14 cellular contexts compared by ENCODE assay signal in the genomic region with DNA sequence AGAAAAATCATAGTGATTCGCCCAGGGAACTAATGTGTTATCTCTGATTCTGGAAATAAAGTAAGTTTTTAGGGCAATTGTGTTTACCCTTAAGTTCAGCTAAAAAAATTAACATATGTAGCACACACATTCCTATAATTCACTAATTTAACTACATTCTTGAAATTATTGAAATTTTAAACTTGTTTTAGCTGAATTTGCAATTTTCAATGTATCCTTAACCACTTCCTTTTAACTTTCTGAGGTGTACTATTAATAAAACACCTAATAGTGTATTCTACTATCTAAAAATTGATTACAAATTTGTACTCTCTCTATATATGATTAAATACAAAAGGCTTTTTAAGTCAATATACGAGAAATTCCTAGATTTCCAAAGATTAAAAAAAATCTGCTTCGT. TPM values are rescaled to one million over a fixed set of nuclear protein-coding genes. Genes with fewer than 3 reads are reported as not detected.
DNase-seq lines count a peak whose midpoint lies in the region; ATAC-seq, FAIRE-seq and TF ChIP-seq lines count a peak whose summit lies in the region.
"Had no signal": no experiment of that assay in that cellular context is flagged by ENCODE, and none has a peak within 500 bp of the region (broad histone marks: within the 10 kb centered on the region; RNA-seq: fewer than 3 reads in every experiment).

No MANE protein-coding gene starts in this region.

- peak overlapping the region in 2 of 7 donors; percentile 38 to 89 for H3K27ac Mint-ChIP-seq in CD4-positive, alpha-beta memory T cell
- no peak overlapping the region for H3K27ac Mint-ChIP-seq in neural crest cell (ENCODE audit: unreplicated experiment)

- TF ChIP-seq EP300 in K562 (IDR thresholded peaks at IDR 0.05; ENCODE audit: low read length): no peak

- DNase-seq in CD4-positive, alpha-beta memory T cell: no peak
- DNase-seq in K562 (ENCODE audit: extremely low read depth in 1 of 4, low spot score in 3 of 4) (no peak), neural crest cell (ENCODE audit: low read depth, low spot score) (no peak)
- DNase-seq in effector memory CD4-positive, alpha-beta T cell: no peak
- DNase-seq: activated CD4-positive, alpha-beta T cell treated with anti-CD3 and anti-CD28 coated beads, Interleukin-2, amount 50 U/mL, for 48 hours; activated naive CD8-positive, alpha-beta T cell treated with anti-CD3 and anti-CD28 coated beads for 36 hours; colonic mucosa; HCEC 1CT; NCI-H1930; substantia nigra had no signal

- peak overlapping the region; percentile 28 for H3K27ac ChIP-seq in CD4-positive, alpha-beta memory T cell (ENCODE audit: low read depth, low read length)
- H3K27ac ChIP-seq in HUES48 (ENCODE audit: low read depth, low read length) (no peak overlapping the region), K562 (ENCODE audit: extremely low read depth, low read depth, low read length) (no peak overlapping the region)
- H3K27ac ChIP-seq in effector memory CD4-positive, alpha-beta T cell (ENCODE audit: insufficient read depth, low read length, poor library complexity, severe bottlenecking): no peak overlapping the region
- H3K27ac ChIP-seq: colonic mucosa had no signal

- no peaks in the 10 kb centered on the region for H3K27me3 ChIP-seq in CD4-positive, alpha-beta memory T cell (ENCODE audit: insufficient read depth, low read length)
- H3K27me3 ChIP-seq in HUES48 (ENCODE audit: control insufficient read depth, insufficient read depth, low read length) (no peaks in the 10 kb centered on the region), K562 (ENCODE audit: control insufficient read depth in 2 of 2, insufficient read depth in 2 of 2, low read length in 2 of 2) (no peaks in the 10 kb centered on the region)
- H3K27me3 ChIP-seq in effector memory CD4-positive, alpha-beta T cell (replicated peaks; ENCODE audit: control insufficient read depth, insufficient read depth, low read length, poor library complexity, severe bottlenecking): no peaks in the 10 kb centered on the region
- H3K27me3 ChIP-seq: colonic mucosa had no signal

- H3K9me3 ChIP-seq in CD4-positive, alpha-beta memory T cell (ENCODE audit: control insufficient read depth in 1 of 2, low read length in 2 of 2): no peaks in the 10 kb centered on the region
- H3K9me3 ChIP-seq in HUES48 (ENCODE audit: control insufficient read depth, insufficient read depth, low read length) (no peaks in the 10 kb centered on the region), K562 (replicated peaks; ENCODE audit: control insufficient read depth, insufficient read depth, low read depth, low read length) (no peaks in the 10 kb centered on the region)
- H3K9me3 ChIP-seq in effector memory CD4-positive, alpha-beta T cell (ENCODE audit: control insufficient read depth, low read length): no peaks in the 10 kb centered on the region
- H3K9me3 ChIP-seq: colonic mucosa had no signal

- WGBS in K562 (ENCODE audit: insufficient coverage, low coverage, missing lambda C conversion rate): 22% methylated on average over 3 of the region's 3 CpGs

- POLR2A ChIA-PET in CD4-positive, alpha-beta memory T cell (lab: Charles Lee; ENCODE audit: partially characterized antibody): interaction anchor here (2.0 kb wide), 1 partner anchor 62 kb away, joined by 7 read pairs; a partner anchor contains a TSS
- POLR2A ChIA-PET in K562 (lab: Yijun Ruan, JAX): no interaction called here

- no peak for FAIRE-seq in K562 (lab: Jason Lieb, UNC)
- FAIRE-seq: GM12892 had no signal

- no TSS peak for BruUV-seq in K562 (replicated peaks; lab: Mats Ljungman, UMichigan)

- peak overlapping the region in 1 of 2 donors; percentile 13 for H3K4me3 ChIP-seq in CD4-positive, alpha-beta memory T cell (ENCODE audit: low read length in 2 of 2)
- H3K4me3 ChIP-seq in HUES48 (ENCODE audit: low read depth, low read length) (peak overlapping the region; percentile 82), K562 (no peak overlapping the region)
- no peak overlapping the region for H3K4me3 ChIP-seq in effector memory CD4-positive, alpha-beta T cell (ENCODE audit: insufficient read depth, low read depth, low read length, poor library complexity, severe bottlenecking)
- H3K4me3 ChIP-seq: colonic mucosa had no signal

- H3K9me3 Mint-ChIP-seq in CD4-positive, alpha-beta memory T cell: peaks cover 0 to 15% (median 8%) of the 10 kb centered on the region in 8 donors
- H3K9me3 Mint-ChIP-seq in neural crest cell: no peaks in the 10 kb centered on the region

- peaks cover 83% of the 10 kb centered on the region for H3K4me1 ChIP-seq in CD4-positive, alpha-beta memory T cell (ENCODE audit: insufficient read depth, low read length)
- H3K4me1 ChIP-seq in HUES48 (ENCODE audit: control insufficient read depth, insufficient read depth, low read length): peaks cover 26% of the 10 kb centered on the region; the same call in 1 of the 2 replicates
- H3K4me1 ChIP-seq in K562 (replicated peaks in 1 of 2; ENCODE audit: control insufficient read depth in 2 of 2, insufficient read depth in 2 of 2, low read length in 2 of 2): no peaks in the 10 kb centered on the region; a peak in 3 of 5 replicates
- peaks cover 8% of the 10 kb centered on the region for H3K4me1 ChIP-seq in effector memory CD4-positive, alpha-beta T cell (ENCODE audit: control insufficient read depth, insufficient read depth, low read length, poor library complexity, severe bottlenecking)

- no peaks in the 10 kb centered on the region for H3K27me3 Mint-ChIP-seq in CD4-positive, alpha-beta memory T cell
- no peaks in the 10 kb centered on the region for H3K27me3 Mint-ChIP-seq in neural crest cell (ENCODE audit: low read depth)
- H3K27me3 Mint-ChIP-seq: activated naive CD8-positive, alpha-beta T cell treated with anti-CD3 and anti-CD28 coated beads for 36 hours had no signal

- H2AFZ ChIP-seq in K562 (ENCODE audit: low read depth, low read length): no peak overlapping the region

- TF ChIP-seq CTCF in K562 (IDR thresholded peaks at IDR 0.05 in 2 of 3, conservative IDR thresholded peaks at IDR 0.05 in 1 of 3; ENCODE audit: insufficient read depth in 2 of 3, low read depth in 1 of 3, low read length in 3 of 3) (no peak), neural crest cell (conservative IDR thresholded peaks at IDR 0.05) (no peak)

- 0 out of 2 replicates have a peak, but pooled peaks cover 8% of the 10 kb centered on the region for H4K20me1 ChIP-seq in K562 (replicated peaks; ENCODE audit: control insufficient read depth, insufficient read depth, low read length)

- no peak for TF ChIP-seq POLR2A in K562 (conservative IDR thresholded peaks at IDR 0.05)

- peaks cover 6 to 16% of the 10 kb centered on the region in 2 donors for H3K36me3 Mint-ChIP-seq in CD4-positive, alpha-beta memory T cell
- no peaks in the 10 kb centered on the region for H3K36me3 Mint-ChIP-seq in neural crest cell (ENCODE audit: low read depth)

- peaks cover 38 to 51% (median 42%) of the 10 kb centered on the region in 4 donors for H3K4me1 Mint-ChIP-seq in CD4-positive, alpha-beta memory T cell
- peaks cover 33% of the 10 kb centered on the region for H3K4me1 Mint-ChIP-seq in neural crest cell

- peak overlapping the region in 4 of 8 donors; percentile 9 to 56 (median 42) for H3K4me3 Mint-ChIP-seq in CD4-positive, alpha-beta memory T cell
- H3K4me3 Mint-ChIP-seq in neural crest cell: peak overlapping the region; percentile 25

- CTCF ChIA-PET in CD4-positive, alpha-beta memory T cell (lab: Charles Lee; ENCODE audit: partially characterized antibody): no interaction called here
- CTCF ChIA-PET in K562 (lab: Yijun Ruan, JAX; ENCODE audit: low intra/inter-chr PET ratio): no interaction called here

- in situ Hi-C loops in K562 (cut with MboI): no loop called here

- H3K4me2 ChIP-seq in K562 (ENCODE audit: insufficient read depth, low read length): no peak overlapping the region; the same call in 1 of the 2 replicates

- peaks cover 80% of the 10 kb centered on the region for H3K79me2 ChIP-seq in K562 (ENCODE audit: control insufficient read depth, insufficient read depth, low read length)

- intact Hi-C loops in CD4-positive, alpha-beta memory T cell (cut with micrococcal nuclease): no loop called here
- intact Hi-C loops in K562 (cut with micrococcal nuclease): no loop called here

- H3K36me3 ChIP-seq in CD4-positive, alpha-beta memory T cell (ENCODE audit: insufficient read depth, low read length): no peaks in the 10 kb centered on the region
- H3K36me3 ChIP-seq in HUES48 (ENCODE audit: control insufficient read depth, insufficient read depth, low read length) (no peaks in the 10 kb centered on the region), K562 (ENCODE audit: control insufficient read depth, insufficient read depth, low read length) (no peaks in the 10 kb centered on the region)
- H3K36me3 ChIP-seq in effector memory CD4-positive, alpha-beta T cell (ENCODE audit: control insufficient read depth, insufficient read depth, low read length): no peaks in the 10 kb centered on the region
- H3K36me3 ChIP-seq: colonic mucosa had no signal

- H3K9me1 ChIP-seq in K562 (ENCODE audit: control insufficient read depth, insufficient read depth, low read length): no peaks in the 10 kb centered on the region

- H3K9ac ChIP-seq in HUES48 (ENCODE audit: low read depth, low read length) (no peak overlapping the region), K562 (ENCODE audit: insufficient read depth in 1 of 2, low read depth in 2 of 2, low read length in 2 of 2) (0 out of 4 replicates have a peak overlapping the region, but pooled peaks of 1 of the 2 experiments have one; percentile 30)

- TF ChIP-seq RAD21 in K562 (CRISPR knock-in tag; conservative IDR thresholded peaks at IDR 0.05 in 1 of 2, IDR thresholded peaks at IDR 0.05 in 1 of 2): no peak

- ATAC-seq in K562 (no peak), HG03196 (IDR thresholded peaks at IDR 0.05; ENCODE audit: unreplicated experiment) (no peak), HG02885 (IDR thresholded peaks at IDR 0.05; ENCODE audit: poor library complexity, unreplicated experiment) (no peak)

RNA-seq across cellular contexts. Expression of gene KLHL28, which starts 2.2 kb away (rescaled TPM):
- 10 to 100 TPM; 38.4 to 40.6 TPM for total RNA-seq in CD4-positive, alpha-beta memory T cell
- polyA plus RNA-seq in CD4-positive, alpha-beta memory T cell: 10 to 100 TPM; 44.5 to 69.9 TPM
- 9.2 and 15.4 TPM in 2 replicates for total RNA-seq in K562 (2011; cell fraction: chromatin; rRNA removed; ENCODE audit: low replicate concordance)
- total RNA-seq in K562 (2011; cell fraction: nucleolus; rRNA removed): 7.7 and 10.5 TPM in 2 replicates
- 14.3 and 21.8 TPM in 2 replicates for total RNA-seq in K562 (2011; cell fraction: nucleoplasm; rRNA removed)
- total RNA-seq in K562 (2014; rRNA removed): 1.3 and 1.8 TPM in 2 replicates
- 5.5 and 7.3 TPM in 2 replicates for total RNA-seq in K562 (2014; rRNA removed; fragmentation: Illumina TruSeq; extraction: Trizol)
- 4.1 and 4.7 TPM in 2 replicates for total RNA-seq in K562 (2015; rRNA removed; fragmentation: Illumina TruSeq; extraction: Trizol)
- 4.1 and 5.0 TPM in 2 replicates for total RNA-seq in K562 (2021)
- polyA plus RNA-seq in K562 (2011; rRNA removed): 3.8 and 4.3 TPM in 2 replicates
- 1.6 and 3.1 TPM in 2 replicates for polyA plus RNA-seq in K562 (2011; cell fraction: cytosol; rRNA removed)
- 2.9 and 3.1 TPM in 2 replicates for polyA plus RNA-seq in K562 (2011; cell fraction: nucleus; rRNA removed)
- polyA plus RNA-seq in K562 (2012): 1.8 and 2.4 TPM in 2 replicates
- polyA plus RNA-seq in K562 (2014; fragmentation: Illumina TruSeq; extraction: Trizol): 2.9 and 4.4 TPM in 2 replicates
- 1 to 10 TPM; 4.8 to 7.5 TPM for polyA plus RNA-seq in K562 (2014; fragmentation: Nextera tagmentation; extraction: Ambion mirVana)
- polyA plus RNA-seq in K562 (2014; rRNA removed): 1.1 TPM in 2 replicates
- polyA minus RNA-seq in K562 (2011; rRNA and poly(A)+ RNA removed): 18.5 and 21.0 TPM in 2 replicates
- polyA minus RNA-seq in K562 (2011; cell fraction: cytosol; rRNA and poly(A)+ RNA removed): 2.0 and 2.7 TPM in 2 replicates
- polyA minus RNA-seq in K562 (2011; cell fraction: nucleus; rRNA and poly(A)+ RNA removed): 14.7 and 19.0 TPM in 2 replicates
- total RNA-seq in neural crest cell: 13.7 and 15.8 TPM in 2 replicates

RNA-seq across cellular contexts. Expression of gene TOGARAM1, which starts 2.5 kb away (rescaled TPM):
- total RNA-seq in CD4-positive, alpha-beta memory T cell: 10 to 100 TPM; 11.3 to 11.5 TPM
- 1 to 10 TPM; 7.2 to 8.8 TPM for polyA plus RNA-seq in CD4-positive, alpha-beta memory T cell
- 21.7 and 28.2 TPM in 2 replicates for total RNA-seq in K562 (2011; cell fraction: chromatin; rRNA removed; ENCODE audit: low replicate concordance)
- 11.2 and 13.7 TPM in 2 replicates for total RNA-seq in K562 (2011; cell fraction: nucleolus; rRNA removed)
- 12.4 and 14.8 TPM in 2 replicates for total RNA-seq in K562 (2011; cell fraction: nucleoplasm; rRNA removed)
- 2.3 and 2.4 TPM in 2 replicates for total RNA-seq in K562 (2014; rRNA removed)
- 4.9 and 5.6 TPM in 2 replicates for total RNA-seq in K562 (2014; rRNA removed; fragmentation: Illumina TruSeq; extraction: Trizol)
- 6.4 and 7.0 TPM in 2 replicates for total RNA-seq in K562 (2015; rRNA removed; fragmentation: Illumina TruSeq; extraction: Trizol)
- total RNA-seq in K562 (2021): 3.2 and 3.7 TPM in 2 replicates
- 5.6 and 5.8 TPM in 2 replicates for polyA plus RNA-seq in K562 (2011; rRNA removed)
- polyA plus RNA-seq in K562 (2011; cell fraction: cytosol; rRNA removed): 1.3 and 1.4 TPM in 2 replicates
- 5.9 and 6.4 TPM in 2 replicates for polyA plus RNA-seq in K562 (2011; cell fraction: nucleus; rRNA removed)
- 1.9 and 2.1 TPM in 2 replicates for polyA plus RNA-seq in K562 (2012)
- 2.6 and 3.8 TPM in 2 replicates for polyA plus RNA-seq in K562 (2014; fragmentation: Illumina TruSeq; extraction: Trizol)
- 1 to 10 TPM; 1.3 to 1.6 TPM for polyA plus RNA-seq in K562 (2014; fragmentation: Nextera tagmentation; extraction: Ambion mirVana)
- 1.7 and 3.4 TPM in 2 replicates for polyA plus RNA-seq in K562 (2014; rRNA removed)
- polyA minus RNA-seq in K562 (2011; rRNA and poly(A)+ RNA removed): 18.4 and 19.0 TPM in 2 replicates
- polyA minus RNA-seq in K562 (2011; cell fraction: cytosol; rRNA and poly(A)+ RNA removed): 2.9 and 3.5 TPM in 2 replicates
- 14.7 and 24.9 TPM in 2 replicates for polyA minus RNA-seq in K562 (2011; cell fraction: nucleus; rRNA and poly(A)+ RNA removed)
- 14.2 and 15.7 TPM in 2 replicates for total RNA-seq in neural crest cell
